ENCODE assay signal across 9 cellular contexts in genomic region chr20:6053776-6054688, GRCh38. TPM values are rescaled to one million over a fixed set of nuclear protein-coding genes. Genes with fewer than 3 reads are reported as not detected.
DNase-seq lines count a peak whose midpoint lies in the region; ATAC-seq and TF ChIP-seq lines count a peak whose summit lies in the region.
"Had no signal": no experiment of that assay in that cellular context is flagged by ENCODE, and none has a peak within 500 bp of the region (broad histone marks: within the 10 kb centered on the region; RNA-seq: fewer than 3 reads in every experiment).

LRRN4 (minus strand) TSS chr20:6054060; CDS start chr20:6052799, 1,261 bp downstream.

- no peak within 1 kb of the TSS for H3K27ac ChIP-seq in parathyroid adenoma

- H3K4me1 ChIP-seq in parathyroid adenoma: peaks cover 5% of the 10 kb centered on the region

- peak within 1 kb of the TSS; percentile 73 for H2AFZ ChIP-seq in parathyroid adenoma

- TF ChIP-seq CTCF in parathyroid adenoma (IDR thresholded peaks at IDR 0.05): no peak

- H3K79me2 ChIP-seq in parathyroid adenoma: no peaks in the 10 kb centered on the region

- DNase-seq in NCI-H82 (lab: John Stamatoyannopoulos, UW): peak; percentile 62
- no peak for DNase-seq in NCI-H82 treated with DMSO at 0.1 percent for 48 hours (lab: John Stamatoyannopoulos, UW; ENCODE audit: unreplicated experiment)
- peak; percentile 98 for DNase-seq in NCI-H2171 (lab: John Stamatoyannopoulos, UW)
- peak; percentile 45 for DNase-seq in dermis blood vessel endothelial cell
- no peak for DNase-seq in ureter (ENCODE audit: low spot score)
- no peak for DNase-seq in erythroblast (lab: John Stamatoyannopoulos, UW)

- no peaks in the 10 kb centered on the region for H3K36me3 ChIP-seq in parathyroid adenoma (ENCODE audit: control insufficient read depth, insufficient read depth, low read length)

- H3K4me3 ChIP-seq in parathyroid adenoma (ENCODE audit: low read depth, low read length): no peak within 1 kb of the TSS

- no peak within 1 kb of the TSS for H3K9ac ChIP-seq in parathyroid adenoma

- H3K4me2 ChIP-seq in parathyroid adenoma (ENCODE audit: low read length): peak within 1 kb of the TSS; percentile 13

- H3K27me3 ChIP-seq in parathyroid adenoma (ENCODE audit: control insufficient read depth, insufficient read depth, low read length): no peaks in the 10 kb centered on the region

- ATAC-seq in GM18873 (IDR thresholded peaks at IDR 0.05; ENCODE audit: low FRiP score, unreplicated experiment): no peak

- H3K9me3 ChIP-seq in parathyroid adenoma (ENCODE audit: control insufficient read depth, low read length): no peaks in the 10 kb centered on the region
- H3K9me3 ChIP-seq: A549 had no signal

- TF ChIP-seq POLR2A in erythroblast (IDR thresholded peaks at IDR 0.05; ENCODE audit: low read length): no peak

RNA-seq across cellular contexts. Expression of gene LRRN4, which starts in this region (rescaled TPM):
- total RNA-seq in dermis blood vessel endothelial cell: 0.09 and 0.51 TPM in 2 replicates
- total RNA-seq in ureter: not detected

Comparison
In these comparisons a context has a peak if more than half of its experiments do, and no peak if none do; other contexts are left out.
1. DNase-seq: peak in NCI-H82 (single experiment) and NCI-H2171 (single experiment); none in NCI-H82 treated with DMSO at 0.1 percent for 48 hours (single experiment), ureter (single experiment) and erythroblast (0 of 2).
2. Peak in DNase-seq in dermis blood vessel endothelial cell; RNA of the gene not detected or under 1 TPM.